Comparison of ENCODE assay signal across 28 cellular contexts in genomic region chr12:124622764-124623163, GRCh38.
"Had no signal": no experiment of that assay in that cellular context is flagged by ENCODE, and none has a peak within 500 bp of the region (broad histone marks: within the 10 kb centered on the region; RNA-seq: fewer than 3 reads in every experiment).

No MANE protein-coding gene starts in this region.

- ATAC-seq: activated CD8-positive, alpha-beta T cell treated with anti-CD3 and anti-CD28 coated beads for 36 hours; body of pancreas; heart right ventricle; natural killer cell treated with Interleukin-12 subunit alpha and Interleukin-12 subunit beta and Interleukin-15 and Interleukin-18, amount 100 ng/mL, for 72 hours; pancreas; stimulated activated memory B cell treated with anti-CD40 and anti-IgM and Interleukin-4, amounts not matched to agents 10 μg/mL and 1 μg/mL and 100 μg/mL, for 72 hours; stimulated activated naive CD8-positive, alpha-beta T cell treated with anti-CD3 and anti-CD28 coated beads, Interleukin-15, amount 100 ng/mL, for 72 hours had no signal

- H3K27ac Mint-ChIP-seq: activated CD4-positive, alpha-beta T cell treated with anti-CD3 and anti-CD28 coated beads, Interleukin-2, amount 10 ng/mL, durations not matched to agents 7 days and 5 days; activated CD8-positive, alpha-beta T cell treated with anti-CD3 and anti-CD28 coated beads for 36 hours; activated naive CD8-positive, alpha-beta T cell; activated T-helper 2 cell treated with anti-CD3 and anti-CD28 coated beads, Interferon-gamma antibody, Interleukin-2, Interleukin-4, amounts not matched to agents 10 μg/mL and 5 μg/mL and 100 μg/mL, durations not matched to agents 14 hours and 24 hours and 36 hours; natural killer cell treated with Interleukin-12 subunit alpha and Interleukin-12 subunit beta and Interleukin-15 and Interleukin-18, amount 100 ng/mL, for 72 hours; stimulated activated memory B cell treated with anti-CD40 and anti-IgM and Interleukin-4, amounts not matched to agents 10 μg/mL and 1 μg/mL and 100 μg/mL, for 72 hours; stimulated activated naive CD8-positive, alpha-beta T cell treated with anti-CD3 and anti-CD28 coated beads, Interleukin-15, amount 100 ng/mL, for 72 hours had no signal

- DNase-seq: activated CD4-positive, alpha-beta T cell treated with anti-CD3 and anti-CD28 coated beads for 1 hour; activated CD4-positive, alpha-beta T cell treated with anti-CD3 and anti-CD28 coated beads, Interleukin-2, amount 10 ng/mL, durations not matched to agents 7 days and 5 days; activated CD8-positive, alpha-beta T cell treated with anti-CD3 and anti-CD28 coated beads for 36 hours; activated T-cell treated with anti-CD3 and anti-CD28 coated beads, Interleukin-2, amount 50 U/mL, for 48 hours; anterior cingulate cortex; body of pancreas; dermis blood vessel endothelial cell; effector CD4-positive, alpha-beta T cell; esophagus squamous epithelium; foreskin melanocyte; heart right ventricle; mesendoderm; retina; sigmoid colon; small intestine; stimulated activated CD4-positive, alpha-beta T cell treated with anti-CD3 and anti-CD28 coated beads, Interleukin-4, amount 100 ng/mL, for 24 hours; stimulated activated naive CD8-positive, alpha-beta T cell treated with anti-CD3 and anti-CD28 coated beads, Interleukin-15, amount 100 ng/mL, for 72 hours; T1000; tibial artery had no signal

- H3K4me1 Mint-ChIP-seq: activated CD4-positive, alpha-beta T cell treated with anti-CD3 and anti-CD28 coated beads, Interleukin-2, amount 10 ng/mL, durations not matched to agents 7 days and 5 days; stimulated activated memory B cell treated with anti-CD40 and anti-IgM and Interleukin-4, amounts not matched to agents 10 μg/mL and 1 μg/mL and 100 μg/mL, for 72 hours; stimulated activated naive CD8-positive, alpha-beta T cell treated with anti-CD3 and anti-CD28 coated beads, Interleukin-15, amount 100 ng/mL, for 72 hours had no signal

- H3K27ac ChIP-seq: body of pancreas, epithelial cell of prostate, heart right ventricle, neutrophil, pancreas, tibial artery had no signal

- H3K9me3 ChIP-seq: body of pancreas, esophagus squamous epithelium, lower lobe of right lung, neutrophil, pancreas, prostate gland, sigmoid colon, tibial artery had no signal

- H3K4me3 Mint-ChIP-seq: activated CD4-positive, alpha-beta T cell treated with anti-CD3 and anti-CD28 coated beads, Interleukin-2, amount 10 ng/mL, durations not matched to agents 7 days and 5 days; activated CD8-positive, alpha-beta T cell treated with anti-CD3 and anti-CD28 coated beads for 36 hours; activated naive CD8-positive, alpha-beta T cell; natural killer cell treated with Interleukin-12 subunit alpha and Interleukin-12 subunit beta and Interleukin-15 and Interleukin-18, amount 100 ng/mL, for 72 hours; stimulated activated memory B cell treated with anti-CD40 and anti-IgM and Interleukin-4, amounts not matched to agents 10 μg/mL and 1 μg/mL and 100 μg/mL, for 72 hours; stimulated activated naive CD8-positive, alpha-beta T cell treated with anti-CD3 and anti-CD28 coated beads, Interleukin-15, amount 100 ng/mL, for 72 hours had no signal

- H3K27me3 Mint-ChIP-seq: activated CD4-positive, alpha-beta T cell treated with anti-CD3 and anti-CD28 coated beads, Interleukin-2, amount 10 ng/mL, durations not matched to agents 7 days and 5 days; activated CD8-positive, alpha-beta T cell treated with anti-CD3 and anti-CD28 coated beads for 36 hours; activated naive CD8-positive, alpha-beta T cell; stimulated activated naive CD8-positive, alpha-beta T cell treated with anti-CD3 and anti-CD28 coated beads, Interleukin-15, amount 100 ng/mL, for 72 hours had no signal

- H3K36me3 Mint-ChIP-seq: natural killer cell treated with Interleukin-12 subunit alpha and Interleukin-12 subunit beta and Interleukin-15 and Interleukin-18, amount 100 ng/mL, for 72 hours; stimulated activated memory B cell treated with anti-CD40 and anti-IgM and Interleukin-4, amounts not matched to agents 10 μg/mL and 1 μg/mL and 100 μg/mL, for 72 hours had no signal

- H3K4me3 ChIP-seq: body of pancreas, esophagus squamous epithelium, heart right ventricle, lower lobe of right lung, pancreas, prostate gland, sigmoid colon, tibial artery had no signal

- H3K4me1 ChIP-seq: prostate gland had no signal

- H3K36me3 ChIP-seq: esophagus squamous epithelium, heart right ventricle, lower lobe of right lung, neutrophil, pancreas, prostate gland, sigmoid colon, tibial artery had no signal

- H3K27me3 ChIP-seq: body of pancreas, heart right ventricle, neutrophil, pancreas, sigmoid colon, tibial artery had no signal

- H3K9me3 Mint-ChIP-seq: activated CD4-positive, alpha-beta T cell treated with anti-CD3 and anti-CD28 coated beads, Interleukin-2, amount 10 ng/mL, durations not matched to agents 7 days and 5 days; activated T-helper 2 cell treated with anti-CD3 and anti-CD28 coated beads, Interferon-gamma antibody, Interleukin-2, Interleukin-4, amounts not matched to agents 10 μg/mL and 5 μg/mL and 100 μg/mL, durations not matched to agents 14 hours and 24 hours and 36 hours; natural killer cell treated with Interleukin-12 subunit alpha and Interleukin-12 subunit beta and Interleukin-15 and Interleukin-18, amount 100 ng/mL, for 72 hours; stimulated activated naive CD8-positive, alpha-beta T cell treated with anti-CD3 and anti-CD28 coated beads, Interleukin-15, amount 100 ng/mL, for 72 hours had no signal
